ENCODE assay signal across 2 cellular contexts in the genomic region with DNA sequence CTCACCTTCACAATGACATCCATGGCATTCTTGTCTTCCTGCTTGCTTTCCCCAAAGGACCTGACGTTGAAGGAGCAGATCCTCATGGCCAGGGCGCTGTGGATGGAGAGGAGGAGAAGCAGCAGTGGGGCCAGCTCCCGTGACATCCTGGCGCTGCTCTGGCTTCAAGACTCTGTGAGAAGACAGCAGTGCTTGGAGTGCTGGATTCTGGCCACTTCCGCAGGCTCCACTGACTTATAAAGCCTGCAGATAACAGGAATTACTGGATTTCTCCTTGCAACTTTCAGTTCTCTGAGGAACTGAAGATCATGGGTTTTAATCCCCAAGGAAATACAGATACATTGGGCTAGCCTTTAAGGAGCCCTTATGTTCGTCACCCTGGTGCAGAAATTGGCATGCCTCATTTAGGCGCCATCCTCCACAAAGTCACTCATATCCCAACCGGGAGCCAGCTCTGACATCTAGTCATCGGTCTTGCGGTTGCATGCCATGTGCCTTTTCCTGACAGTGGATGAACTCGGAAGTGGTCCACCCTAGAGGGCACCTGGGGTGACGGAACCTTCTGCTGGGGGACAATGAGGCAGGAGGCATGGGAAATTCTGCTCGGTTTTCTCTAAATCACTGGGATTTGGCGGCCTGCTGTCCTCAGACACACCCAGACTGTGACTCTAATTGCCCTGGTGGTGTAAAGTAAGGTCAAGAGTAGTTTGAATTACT.
TF ChIP-seq lines count a peak whose summit lies in the region.

A gene with protein sequence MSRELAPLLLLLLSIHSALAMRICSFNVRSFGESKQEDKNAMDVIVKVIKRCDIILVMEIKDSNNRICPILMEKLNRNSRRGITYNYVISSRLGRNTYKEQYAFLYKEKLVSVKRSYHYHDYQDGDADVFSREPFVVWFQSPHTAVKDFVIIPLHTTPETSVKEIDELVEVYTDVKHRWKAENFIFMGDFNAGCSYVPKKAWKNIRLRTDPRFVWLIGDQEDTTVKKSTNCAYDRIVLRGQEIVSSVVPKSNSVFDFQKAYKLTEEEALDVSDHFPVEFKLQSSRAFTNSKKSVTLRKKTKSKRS (minus strand): TSS at position 212 of the 717 bp plus-strand sequence. CDS start 66 bp downstream, at position 146.

TF ChIP-seq in IMR-90, 13 proteins besides CTCF, POLR2A, EP300 and RAD21:
- TF ChIP-seq RFX5 (IDR thresholded peaks at IDR 0.05; ENCODE audit: low read depth, low read length) (no peak), RCOR1 (IDR thresholded peaks at IDR 0.05; ENCODE audit: insufficient replicate concordance, low read length) (no peak), CEBPB (IDR thresholded peaks at IDR 0.05; ENCODE audit: low read depth, low read length) (no peak), CHD1 (IDR thresholded peaks at IDR 0.05; ENCODE audit: low read depth, low read length) (no peak), MXI1 (IDR thresholded peaks at IDR 0.05; ENCODE audit: borderline replicate concordance, low read depth, low read length) (no peak)

TF ChIP-seq in GM12878, 131 proteins besides CTCF, POLR2A, EP300 and RAD21:
- TF ChIP-seq SIX5 (IDR thresholded peaks at IDR 0.05; ENCODE audit: low read depth, low read length, severe bottlenecking) (no peak), IKZF1 (conservative IDR thresholded peaks at IDR 0.05) (0 out of 2 replicates have a peak, but pooled peaks have one; percentile 38), SUZ12 (IDR thresholded peaks at IDR 0.05; ENCODE audit: unreplicated experiment) (no peak), TAF1 (IDR thresholded peaks at IDR 0.05; ENCODE audit: borderline replicate concordance, low read depth, low read length) (no peak), MYB (IDR thresholded peaks at IDR 0.05; ENCODE audit: borderline replicate concordance, low read depth, low read length) (no peak), RFX5 (IDR thresholded peaks at IDR 0.05; ENCODE audit: low read depth, low read length) (no peak)
